Comparison of ENCODE assay signal across 27 cellular contexts in the genomic region with DNA sequence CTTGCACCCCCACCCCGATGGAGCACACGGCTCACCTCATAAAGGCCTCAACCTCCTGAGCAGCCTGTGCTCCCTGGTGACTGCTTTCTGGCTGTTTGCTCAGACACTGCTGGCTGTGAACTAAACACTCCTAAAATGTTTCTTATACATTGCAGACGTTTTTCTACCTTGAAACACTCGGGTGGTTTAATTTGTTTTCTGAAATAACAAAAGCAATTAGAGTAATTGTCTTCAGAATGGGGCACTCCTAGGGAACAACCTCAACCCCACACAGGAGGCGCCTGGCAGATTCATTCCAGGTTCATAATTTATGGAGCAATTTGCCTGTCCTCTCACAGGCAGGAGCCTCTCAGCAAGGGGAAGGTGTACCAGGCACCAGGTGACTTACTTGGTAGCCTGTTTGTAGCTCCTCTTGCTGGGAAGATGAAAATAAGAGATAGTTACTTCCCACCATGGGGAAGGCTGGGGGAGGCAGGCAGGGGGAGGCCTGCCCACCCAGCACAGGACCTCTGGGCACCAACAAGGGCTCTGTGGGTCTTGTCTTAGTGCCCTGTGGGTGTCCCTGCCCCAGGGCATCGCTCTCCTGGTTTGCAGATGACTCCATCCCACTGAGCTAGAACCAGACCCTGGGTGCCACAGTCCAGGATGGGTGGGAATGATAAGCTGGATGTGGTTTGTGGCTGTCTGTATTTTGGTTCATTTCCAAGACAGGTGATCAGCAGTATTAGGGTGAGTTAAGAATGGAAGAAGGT.
DNase-seq lines count a peak whose midpoint lies in the region; FAIRE-seq and TF ChIP-seq lines count a peak whose summit lies in the region.
"Had no signal": no experiment of that assay in that cellular context is flagged by ENCODE, and none has a peak within 500 bp of the region (broad histone marks: within the 10 kb centered on the region; RNA-seq: fewer than 3 reads in every experiment).

No MANE protein-coding gene starts in this region.

- peak; percentile 30 for FAIRE-seq in urothelium cell line (lab: Jason Lieb, UNC)

- BruUV-seq in OCI-LY7 (replicated peaks; lab: Mats Ljungman, UMichigan): no TSS peak

- POLR2A ChIA-PET in OCI-LY7 (lab: Charles Lee): interaction anchor here (0.6 kb wide), 1 partner anchor 310 kb away, joined by 3 read pairs; no protein-coding TSS in a partner anchor

- intact Hi-C loops in OCI-LY7 (cut with micrococcal nuclease; ENCODE audit: unreplicated experiment): no loop called here

- DNase-seq in NCI-H1105 treated with DMSO at 0.1 percent for 48 hours (lab: John Stamatoyannopoulos, UW): peak; percentile 51
- DNase-seq in NCI-H1105 (lab: John Stamatoyannopoulos, UW): no peak
- peak; percentile 59 for DNase-seq in NCI-H2227 treated with DMSO at 0.1 percent for 48 hours (lab: John Stamatoyannopoulos, UW)
- peak; percentile 18 for DNase-seq in cerebellar cortex (ENCODE audit: low spot score)
- DNase-seq in urothelium cell line (ENCODE audit: low spot score): no peak
- no peak for DNase-seq in cerebellar nuclear complex (lab: John Stamatoyannopoulos, UW)
- DNase-seq in GM19238 (ENCODE audit: insufficient read length, low spot score): no peak
- no peak for DNase-seq in OCI-LY7 (ENCODE audit: low spot score)
- DNase-seq: activated CD4-positive, alpha-beta T cell treated with anti-CD3 and anti-CD28 coated beads for 48 hours; activated naive CD8-positive, alpha-beta T cell treated with anti-CD3 and anti-CD28 coated beads, Interleukin-2, amount 50 U/mL, for 24 hours; AML-193; brain microvascular endothelial cell; cortex of kidney; EL; glutamatergic neuron; left cardiac atrium; natural killer cell; NCI-H2107; NCI-H82; PC-9; SIG-M5; stimulated activated CD4-positive, alpha-beta T cell treated with anti-CD3 and anti-CD28 coated beads, Interleukin-1b, Interleukin-23, amount 100 ng/mL, for 48 hours; stimulated activated naive B cell treated with anti-CD40 and anti-IgM and Interleukin-4, amounts not matched to agents 10 μg/mL and 1 μg/mL and 100 μg/mL, for 72 hours; T-helper 1 cell had no signal

- no peaks in the 10 kb centered on the region for H3K9me3 ChIP-seq in OCI-LY7 (ENCODE audit: low read length)
- H3K9me3 ChIP-seq: Caco-2, tibial artery had no signal

- no peak overlapping the region for H3K27ac ChIP-seq in OCI-LY7 (ENCODE audit: low read depth, low read length, poor library complexity, severe bottlenecking)
- H3K27ac ChIP-seq: 22Rv1, brain microvascular endothelial cell, PC-9, tibial artery had no signal

- no peaks in the 10 kb centered on the region for H4K20me1 ChIP-seq in OCI-LY7 (ENCODE audit: insufficient read depth, low read length)

- H3K4me1 ChIP-seq in OCI-LY7 (ENCODE audit: insufficient read depth, low read length, poor library complexity, severe bottlenecking): no peaks in the 10 kb centered on the region
- H3K4me1 ChIP-seq: Caco-2, tibial artery had no signal

- H3K36me3 ChIP-seq in OCI-LY7 (ENCODE audit: insufficient read depth, low read length): no peaks in the 10 kb centered on the region
- H3K36me3 ChIP-seq: brain microvascular endothelial cell, tibial artery had no signal

- H2AFZ ChIP-seq in OCI-LY7 (ENCODE audit: low read length): no peak overlapping the region
- H2AFZ ChIP-seq: PC-9 had no signal

- no peak overlapping the region for H3K4me3 ChIP-seq in OCI-LY7 (ENCODE audit: low read depth, low read length, poor library complexity, severe bottlenecking)
- H3K4me3 ChIP-seq: PC-9, tibial artery had no signal

- H3K79me2 ChIP-seq in OCI-LY7 (ENCODE audit: insufficient read depth, low read depth, low read length): no peaks in the 10 kb centered on the region

- no peak overlapping the region for H3K4me2 ChIP-seq in OCI-LY7 (ENCODE audit: low read length)
- H3K4me2 ChIP-seq: PC-9 had no signal

- TF ChIP-seq CTCF in OCI-LY7 (conservative IDR thresholded peaks at IDR 0.05; ENCODE audit: low read length): no peak

- H3K9me2 ChIP-seq in OCI-LY7 (ENCODE audit: insufficient read depth, low read length): no peaks in the 10 kb centered on the region

- CTCF ChIA-PET in OCI-LY7 (lab: Charles Lee; ENCODE audit: unreplicated experiment): no interaction called here

Comparison
In these comparisons a context has a peak if more than half of its experiments do, and no peak if none do; other contexts are left out.
1. DNase-seq: peak in NCI-H1105 treated with DMSO at 0.1 percent for 48 hours (single experiment), NCI-H2227 treated with DMSO at 0.1 percent for 48 hours (single experiment) and cerebellar cortex (single experiment); none in NCI-H1105 (single experiment), urothelium cell line (single experiment), cerebellar nuclear complex (0 of 2), GM19238 (single experiment) and OCI-LY7 (single experiment).